In genomic region chr10:22210267-22210666, GRCh38 we compare ENCODE assay signal across 33 cellular contexts. TPM values are rescaled to one million over a fixed set of nuclear protein-coding genes. Genes with fewer than 3 reads are reported as not detected.
"Had no signal": no experiment of that assay in that cellular context is flagged by ENCODE, and none has a peak within 500 bp of the region (broad histone marks: within the 10 kb centered on the region; RNA-seq: fewer than 3 reads in every experiment).

No MANE protein-coding gene starts in this region.

- DNase-seq: naive thymus-derived CD4-positive, alpha-beta T cell; natural killer cell; occipital lobe; ovary; posterior cingulate gyrus; psoas muscle; right cardiac atrium; spleen; stimulated activated CD4-positive, alpha-beta T cell treated with anti-CD3 and anti-CD28 coated beads, Interleukin-12 subunit alpha, Interleukin-12 subunit beta, amount 100 ng/mL, for 4 hours; stimulated activated CD4-positive, alpha-beta T cell treated with anti-CD3 and anti-CD28 coated beads, Interleukin-2, amount 100 ng/mL, for 24 hours; stimulated activated CD4-positive, alpha-beta T cell treated with anti-CD3 and anti-CD28 coated beads, Interleukin-2, amount 100 ng/mL, for 48 hours; stimulated activated CD4-positive, alpha-beta T cell treated with anti-CD3 and anti-CD28 coated beads, Interleukin-4, amount 100 ng/mL, for 24 hours; stimulated activated naive CD4-positive, alpha-beta T cell; stimulated activated naive CD8-positive, alpha-beta T cell treated with anti-CD3 and anti-CD28 coated beads, Interleukin-15, amount 100 ng/mL, for 72 hours; stimulated activated naive CD8-positive, alpha-beta T cell treated with anti-CD3 and anti-CD28 coated beads, Interleukin-15, Interleukin-2, amounts not matched to agents 100 U/mL and 50 U/mL, for 24 hours; substantia nigra; testis; tibial artery; transverse colon; upper lobe of right lung had no signal

- H3K4me3 ChIP-seq: neural progenitor cell, ovary, psoas muscle, skin epidermis, smooth muscle cell, spleen, suprapubic skin, testis, tibial artery, transverse colon, upper lobe of right lung, vagina had no signal

- H3K4me1 ChIP-seq: neural progenitor cell, parathyroid adenoma, psoas muscle, spleen, suprapubic skin, testis, tibial artery, transverse colon, upper lobe of right lung, vagina had no signal

- H3K9me3 ChIP-seq: ovary, psoas muscle, spleen, suprapubic skin, testis, tibial artery, transverse colon, upper lobe of right lung, vagina had no signal

- H3K9ac ChIP-seq: neural progenitor cell, parathyroid adenoma had no signal

- H3K36me3 ChIP-seq: neural progenitor cell, ovary, spleen, suprapubic skin, tibial artery, transverse colon, upper lobe of right lung, vagina had no signal

- ATAC-seq: naive thymus-derived CD4-positive, alpha-beta T cell; natural killer cell; psoas muscle; right cardiac atrium; sciatic nerve; stimulated activated memory B cell treated with anti-CD40 and anti-IgM and Interleukin-4, amounts not matched to agents 10 μg/mL and 1 μg/mL and 100 μg/mL, for 72 hours; stimulated activated naive CD8-positive, alpha-beta T cell treated with anti-CD3 and anti-CD28 coated beads, Interleukin-15, amount 100 ng/mL, for 72 hours; stimulated activated naive CD8-positive, alpha-beta T cell treated with anti-CD3 and anti-CD28 coated beads, Interleukin-15, Interleukin-2, amounts not matched to agents 100 U/mL and 50 U/mL, for 24 hours; upper lobe of right lung had no signal

- H3K27ac ChIP-seq: neural progenitor cell, ovary, parathyroid adenoma, psoas muscle, skin epidermis, spleen, suprapubic skin, testis, tibial artery, transverse colon, upper lobe of right lung, vagina had no signal

- H3K27me3 ChIP-seq: neural progenitor cell, ovary, testis, transverse colon, upper lobe of right lung, vagina had no signal

- H3K79me2 ChIP-seq: parathyroid adenoma had no signal

- H3K4me2 ChIP-seq: neural progenitor cell, smooth muscle cell had no signal

- H2AFZ ChIP-seq: neural progenitor cell, parathyroid adenoma had no signal

RNA-seq across cellular contexts. Expression of gene EBLN1, which starts 7.5 kb away (rescaled TPM):
- total RNA-seq: naive thymus-derived CD4-positive, alpha-beta T cell; natural killer cell; occipital lobe; osteoblast; ovary; progenitor cell of endocrine pancreas; psoas muscle; renal cortical epithelial cell; right cardiac atrium; sciatic nerve; smooth muscle cell; spleen; suprapubic skin; transverse colon; upper lobe of right lung; urinary bladder; vagina had no signal
- polyA plus RNA-seq: naive thymus-derived CD4-positive, alpha-beta T cell; neural cell; ovary; psoas muscle; right cardiac atrium; smooth muscle cell; spleen; urinary bladder had no signal
